8 cellular contexts compared by ENCODE assay signal in genomic region chr3:139629033-139629432, GRCh38. TPM values are rescaled to one million over a fixed set of nuclear protein-coding genes. Genes with fewer than 3 reads are reported as not detected.
DNase-seq lines count a peak whose midpoint lies in the region; ATAC-seq and TF ChIP-seq lines count a peak whose summit lies in the region.

No MANE protein-coding gene starts in this region.

- no peaks in the 10 kb centered on the region for H3K9me3 ChIP-seq in CD4-positive, CD25-positive, alpha-beta regulatory T cell (ENCODE audit: control insufficient read depth in 2 of 2, low read length in 2 of 2)
- H3K9me3 ChIP-seq in stomach = no peaks in the 10 kb centered on the region

- peaks cover 0 to 3% (median 0%) of the 10 kb centered on the region in 7 donors for H3K9me3 Mint-ChIP-seq in CD4-positive, CD25-positive, alpha-beta regulatory T cell
- H3K9me3 Mint-ChIP-seq in stimulated activated naive CD8-positive, alpha-beta T cell treated with anti-CD3 and anti-CD28 coated beads, Interleukin-15, amount 100 ng/mL, for 72 hours = no peaks in the 10 kb centered on the region

- H3K4me1 ChIP-seq in CD4-positive, CD25-positive, alpha-beta regulatory T cell (ENCODE audit: control insufficient read depth, insufficient read depth, low read length, poor library complexity, severe bottlenecking) = peaks cover 4% of the 10 kb centered on the region
- H3K4me1 ChIP-seq in stomach = no peaks in the 10 kb centered on the region

- no peak overlapping the region for H3K4me3 ChIP-seq in CD4-positive, CD25-positive, alpha-beta regulatory T cell (ENCODE audit: low read depth, low read length)
- H3K4me3 ChIP-seq in astrocyte of the spinal cord (ENCODE audit: low read depth, low read length) (no peak overlapping the region), stomach (no peak overlapping the region)

- H3K4me1 Mint-ChIP-seq in CD4-positive, CD25-positive, alpha-beta regulatory T cell = peaks cover 0 to 4% (median 0%) of the 10 kb centered on the region in 4 donors
- H3K4me1 Mint-ChIP-seq in stimulated activated naive CD8-positive, alpha-beta T cell treated with anti-CD3 and anti-CD28 coated beads, Interleukin-15, amount 100 ng/mL, for 72 hours = no peaks in the 10 kb centered on the region

- no peaks in the 10 kb centered on the region for H3K36me3 Mint-ChIP-seq in CD4-positive, CD25-positive, alpha-beta regulatory T cell

- H3K4me3 Mint-ChIP-seq in CD4-positive, CD25-positive, alpha-beta regulatory T cell = no peak overlapping the region
- no peak overlapping the region for H3K4me3 Mint-ChIP-seq in stimulated activated naive CD8-positive, alpha-beta T cell treated with anti-CD3 and anti-CD28 coated beads, Interleukin-15, amount 100 ng/mL, for 72 hours

- intact Hi-C loops in stomach (cut with DNase I; ENCODE audit: low total_unique reads) = no loop called here

- no peaks in the 10 kb centered on the region for H3K27me3 ChIP-seq in CD4-positive, CD25-positive, alpha-beta regulatory T cell (ENCODE audit: control insufficient read depth, insufficient read depth, low read length)
- no peaks in the 10 kb centered on the region for H3K27me3 ChIP-seq in stomach

- no peaks in the 10 kb centered on the region for H3K27me3 Mint-ChIP-seq in CD4-positive, CD25-positive, alpha-beta regulatory T cell
- no peaks in the 10 kb centered on the region for H3K27me3 Mint-ChIP-seq in stimulated activated naive CD8-positive, alpha-beta T cell treated with anti-CD3 and anti-CD28 coated beads, Interleukin-15, amount 100 ng/mL, for 72 hours

- H3K27ac ChIP-seq in CD4-positive, CD25-positive, alpha-beta regulatory T cell (ENCODE audit: insufficient read depth, low read length, poor library complexity, severe bottlenecking) = no peak overlapping the region
- H3K27ac ChIP-seq in stomach = no peak overlapping the region

- H3K36me3 ChIP-seq in CD4-positive, CD25-positive, alpha-beta regulatory T cell (ENCODE audit: control insufficient read depth, insufficient read depth, low read length) = no peaks in the 10 kb centered on the region
- H3K36me3 ChIP-seq in stomach = peaks cover 0 to 9% (median 6%) of the 10 kb centered on the region in 4 donors

- peak; percentile 34 for TF ChIP-seq CTCF in astrocyte of the spinal cord (IDR thresholded peaks at IDR 0.05; ENCODE audit: low read depth, low read length)
- no peak for TF ChIP-seq CTCF in stomach (IDR thresholded peaks at IDR 0.05)

- 71 to 79% (median 73%) methylated on average over 3 of the region's 3 CpGs for WGBS in stomach, 5 donors

- H3K27ac Mint-ChIP-seq in CD4-positive, CD25-positive, alpha-beta regulatory T cell = no peak overlapping the region
- no peak overlapping the region for H3K27ac Mint-ChIP-seq in stimulated activated naive CD8-positive, alpha-beta T cell treated with anti-CD3 and anti-CD28 coated beads, Interleukin-15, amount 100 ng/mL, for 72 hours

- DNase-seq in CD4-positive, CD25-positive, alpha-beta regulatory T cell = peak in 1 of 3 donors; percentile 64
- DNase-seq in HT-29 (ENCODE audit: low spot score) (peak; percentile 61), astrocyte of the spinal cord (ENCODE audit: low read depth, low spot score) (no peak), stomach (no peak)
- DNase-seq in stimulated activated naive CD8-positive, alpha-beta T cell treated with anti-CD3 and anti-CD28 coated beads, Interleukin-15, amount 100 ng/mL, for 72 hours = peak in 1 of 2 donors; percentile 34

- no peak for TF ChIP-seq EP300 in stomach (IDR thresholded peaks at IDR 0.05)

- peak; percentile 34 to 42 for ATAC-seq in CD4-positive, CD25-positive, alpha-beta regulatory T cell (ENCODE audit: low read depth in 2 of 2)
- ATAC-seq in GM18870 (IDR thresholded peaks at IDR 0.05; ENCODE audit: unreplicated experiment) (peak; percentile 67), GM19467 (IDR thresholded peaks at IDR 0.05; ENCODE audit: unreplicated experiment) (no peak), HG03460 (IDR thresholded peaks at IDR 0.05; ENCODE audit: unreplicated experiment) (no peak)
- peak; percentile 83 for ATAC-seq in stimulated activated naive CD8-positive, alpha-beta T cell treated with anti-CD3 and anti-CD28 coated beads, Interleukin-15, amount 100 ng/mL, for 72 hours

- TF ChIP-seq POLR2A in stomach (IDR thresholded peaks at IDR 0.05) = no peak

- in situ Hi-C loops in astrocyte of the spinal cord (cut with HindIII; ENCODE audit: low sequenced_read_pairs) = no loop called here

RNA-seq across cellular contexts. Expression of gene NMNAT3, which starts 48.7 kb away (rescaled TPM):
- total RNA-seq in CD4-positive, CD25-positive, alpha-beta regulatory T cell = 1.5 TPM
- polyA plus RNA-seq in CD4-positive, CD25-positive, alpha-beta regulatory T cell = 1 to 10 TPM; 2.1 to 5.7 (median 3.1) TPM
- total RNA-seq in HT-29 (2014; rRNA removed; shearing (Covaris generic)) = 0.42 and 0.46 TPM in 2 replicates
- 10 to 100 TPM in 1 of 5 donors, 1 to 10 TPM in 4; 4.9 to 24.9 (median 7.2) TPM for total RNA-seq in stomach
- 1 to 10 TPM; 3.6 to 7.3 (median 6.9) TPM for polyA plus RNA-seq in stomach

Comparison
In these comparisons a context has a peak if more than half of its experiments do, and no peak if none do; other contexts are left out.
1. ATAC-seq: peak in CD4-positive, CD25-positive, alpha-beta regulatory T cell (2 of 2), GM18870 (single experiment) and stimulated activated naive CD8-positive, alpha-beta T cell treated with anti-CD3 and anti-CD28 coated beads, Interleukin-15, amount 100 ng/mL, for 72 hours (single experiment); none in GM19467 (single experiment) and HG03460 (single experiment).